In the genomic region with DNA sequence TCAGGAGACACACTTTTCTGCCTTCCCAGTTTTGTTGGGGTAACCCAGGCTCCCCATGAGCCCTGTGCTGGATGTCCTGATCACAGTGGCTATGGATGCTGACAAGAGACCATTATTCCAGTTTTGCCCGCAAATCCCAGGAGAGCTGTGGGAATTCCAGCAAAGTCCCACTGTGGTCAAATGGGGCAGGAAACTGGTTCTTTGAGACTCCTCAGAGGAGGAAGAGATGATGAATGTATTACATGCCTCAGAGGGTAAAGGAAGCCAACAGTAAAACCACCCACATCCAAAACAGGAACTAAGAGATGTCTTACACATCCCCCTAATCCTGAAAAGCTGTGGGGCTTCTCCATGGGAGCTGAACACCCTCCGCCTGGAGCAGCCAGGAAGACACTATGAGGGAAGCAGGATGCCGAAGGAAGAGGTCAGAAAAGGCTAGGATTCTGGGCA, we compare ENCODE assay signal across 1 cellular context.
TF ChIP-seq lines count a peak whose summit lies in the region.

No MANE protein-coding gene starts in this region.

TF ChIP-seq in H1, 55 proteins besides CTCF, POLR2A, EP300 and RAD21 (continued from another document):
- TF ChIP-seq, protein P1, sequence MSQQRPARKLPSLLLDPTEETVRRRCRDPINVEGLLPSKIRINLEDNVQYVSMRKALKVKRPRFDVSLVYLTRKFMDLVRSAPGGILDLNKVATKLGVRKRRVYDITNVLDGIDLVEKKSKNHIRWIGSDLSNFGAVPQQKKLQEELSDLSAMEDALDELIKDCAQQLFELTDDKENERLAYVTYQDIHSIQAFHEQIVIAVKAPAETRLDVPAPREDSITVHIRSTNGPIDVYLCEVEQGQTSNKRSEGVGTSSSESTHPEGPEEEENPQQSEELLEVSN (IDR thresholded peaks at IDR 0.05) = no peak
- TF ChIP-seq TAF1 (IDR thresholded peaks at IDR 0.05; ENCODE audit: low read depth, low read length) = no peak
- no peak for TF ChIP-seq JUN (IDR thresholded peaks at IDR 0.05; ENCODE audit: low read depth, low read length)
- no peak for TF ChIP-seq CBX8 (IDR thresholded peaks at IDR 0.05; ENCODE audit: borderline replicate concordance, low read depth, low read length)
- TF ChIP-seq ASH2L (IDR thresholded peaks at IDR 0.05; ENCODE audit: low read length) = no peak
